Comparison of ENCODE assay signal across 2 cellular contexts in genomic region chr16:75323928-75324327, GRCh38.
TF ChIP-seq lines count a peak whose summit lies in the region.

No MANE protein-coding gene starts in this region.

TF ChIP-seq in HEK293, 187 proteins besides CTCF, POLR2A, EP300 and RAD21 (continued from another document and continues in another):
- TF ChIP-seq PRDM2 (tag by site-specific recombination; IDR thresholded peaks at IDR 0.05; ENCODE audit: borderline replicate concordance) = no peak
- TF ChIP-seq ZBTB44 (tag by site-specific recombination; IDR thresholded peaks at IDR 0.05) = peak; percentile 74
- no peak for TF ChIP-seq ZBTB10 (tag by site-specific recombination; IDR thresholded peaks at IDR 0.05)
- peak; percentile 93 for TF ChIP-seq ZNF664 (tag by site-specific recombination; IDR thresholded peaks at IDR 0.05)
- peak; percentile 55; the same call in 1 of the 2 replicates for TF ChIP-seq PRDM10 (tag by site-specific recombination; IDR thresholded peaks at IDR 0.05)
- no peak for TF ChIP-seq ZNF707 (tag by site-specific recombination; IDR thresholded peaks at IDR 0.05)

TF ChIP-seq in WTC11, 78 proteins besides CTCF, POLR2A, EP300 and RAD21 (continued from another document):
- no peak for TF ChIP-seq ERG (CRISPR knock-in tag; IDR thresholded peaks at IDR 0.05)
- no peak for TF ChIP-seq KAT7 (CRISPR knock-in tag; IDR thresholded peaks at IDR 0.05; ENCODE audit: borderline replicate concordance)
- no peak for TF ChIP-seq NFYB (CRISPR knock-in tag; conservative IDR thresholded peaks at IDR 0.05; ENCODE audit: low read depth)
- no peak for TF ChIP-seq ELF4 (CRISPR knock-in tag; IDR thresholded peaks at IDR 0.05; ENCODE audit: low read depth)
- TF ChIP-seq TEAD4 (CRISPR knock-in tag; IDR thresholded peaks at IDR 0.05) = no peak
- TF ChIP-seq HMGXB4 (CRISPR knock-in tag; IDR thresholded peaks at IDR 0.05) = no peak
- no peak for TF ChIP-seq ZNF138 (CRISPR knock-in tag; conservative IDR thresholded peaks at IDR 0.05)
- TF ChIP-seq RORB (CRISPR knock-in tag; IDR thresholded peaks at IDR 0.05) = no peak
- no peak for TF ChIP-seq E2F4 (CRISPR knock-in tag; IDR thresholded peaks at IDR 0.05; ENCODE audit: borderline replicate concordance, low read depth)
- TF ChIP-seq HMGA2 (CRISPR knock-in tag; IDR thresholded peaks at IDR 0.05) = no peak
- no peak for TF ChIP-seq ZBTB21 (CRISPR knock-in tag; IDR thresholded peaks at IDR 0.05; ENCODE audit: borderline replicate concordance)
- TF ChIP-seq CREM (CRISPR knock-in tag; IDR thresholded peaks at IDR 0.05) = no peak
